In the genomic region with DNA sequence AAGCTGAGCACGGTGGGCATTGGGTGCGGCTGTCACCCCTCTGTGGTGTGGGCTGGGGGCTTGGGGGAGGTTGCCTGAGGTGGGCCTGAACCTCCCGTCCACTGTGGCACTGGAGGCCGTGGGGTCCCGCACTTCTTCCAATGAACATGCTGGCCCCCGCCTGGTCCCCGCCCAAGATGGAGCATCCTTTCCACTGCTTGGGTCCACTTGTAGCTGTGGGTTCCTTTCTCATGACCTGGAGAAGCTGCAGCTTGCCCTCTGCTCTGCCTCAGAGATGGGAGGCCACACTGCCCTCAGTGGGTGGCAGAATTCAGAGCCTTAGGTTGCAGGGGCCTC, we compare ENCODE assay signal across 33 cellular contexts. TPM values are rescaled to one million over a fixed set of nuclear protein-coding genes. Genes with fewer than 3 reads are reported as not detected.
DNase-seq lines count a peak whose midpoint lies in the region; ATAC-seq, FAIRE-seq and TF ChIP-seq lines count a peak whose summit lies in the region.
"Had no signal": no experiment of that assay in that cellular context is flagged by ENCODE, and none has a peak within 500 bp of the region (broad histone marks: within the 10 kb centered on the region; RNA-seq: fewer than 3 reads in every experiment).

No MANE protein-coding gene starts in this region.

- no peak overlapping the region for H3K27ac ChIP-seq in astrocyte (ENCODE audit: low read depth, low read length)
- H3K27ac ChIP-seq: 22Rv1, epithelial cell of prostate, KMS-11, testis had no signal

- no peak for FAIRE-seq in astrocyte (lab: Jason Lieb, UNC)
- FAIRE-seq: bronchial epithelial cell, colon, GM18507, H54, TTC549, urothelium cell line had no signal

- H3K9ac ChIP-seq in astrocyte (ENCODE audit: low read length), result no peak overlapping the region
- H3K9ac ChIP-seq: KMS-11 had no signal

- peaks cover 60% of the 10 kb centered on the region for H3K4me1 Mint-ChIP-seq in activated naive CD8-positive, alpha-beta T cell (ENCODE audit: low read depth)
- H3K4me1 Mint-ChIP-seq in activated naive CD8-positive, alpha-beta T cell treated with anti-CD3 and anti-CD28 coated beads, Interleukin-2, amount 50 U/mL, for 24 hours, result peaks cover 45% of the 10 kb centered on the region
- H3K4me1 Mint-ChIP-seq in astrocyte (ENCODE audit: low read depth, unreplicated experiment) (peaks cover 3% of the 10 kb centered on the region), immature natural killer cell (peaks cover 16 to 37% of the 10 kb centered on the region in 2 donors)
- H3K4me1 Mint-ChIP-seq in stimulated activated naive B cell treated with anti-CD40 and anti-IgM and Interleukin-4, amounts not matched to agents 10 μg/mL and 1 μg/mL and 100 μg/mL, for 72 hours, result peaks cover 41 to 77% of the 10 kb centered on the region in 2 donors

- no peaks in the 10 kb centered on the region for H3K36me3 ChIP-seq in astrocyte (ENCODE audit: insufficient read depth, low read length)

- H3K27me3 ChIP-seq in astrocyte (ENCODE audit: insufficient read depth, low read length), result no peaks in the 10 kb centered on the region
- H3K27me3 ChIP-seq: testis had no signal

- ATAC-seq in activated naive CD8-positive, alpha-beta T cell treated with anti-CD3 and anti-CD28 coated beads, Interleukin-2, amount 50 U/mL, for 24 hours, result no peak
- no peak for ATAC-seq in stimulated activated naive B cell treated with anti-CD40 and anti-IgM and Interleukin-4, amounts not matched to agents 10 μg/mL and 1 μg/mL and 100 μg/mL, for 72 hours (replicated peaks)
- ATAC-seq: activated T-helper 17 cell treated with anti-CD3 and anti-CD28 coated beads, Interleukin-2, amount 50 U/mL, for 72 hours; PC-3; SK-N-SH treated with all-trans-retinoic acid at 6 μM for 48 hours had no signal

- no peaks in the 10 kb centered on the region for H3K9me3 ChIP-seq in astrocyte (ENCODE audit: insufficient read depth, low read depth, low read length)
- H3K9me3 ChIP-seq: testis had no signal

- peaks cover 23% of the 10 kb centered on the region for H3K4me1 ChIP-seq in astrocyte (ENCODE audit: insufficient read depth, low read length)

- no peaks in the 10 kb centered on the region for H4K20me1 ChIP-seq in astrocyte (ENCODE audit: insufficient read depth, low read length)

- H3K36me3 Mint-ChIP-seq in activated naive CD8-positive, alpha-beta T cell, result peaks cover 8% of the 10 kb centered on the region
- peaks cover 3% of the 10 kb centered on the region for H3K36me3 Mint-ChIP-seq in activated naive CD8-positive, alpha-beta T cell treated with anti-CD3 and anti-CD28 coated beads, Interleukin-2, amount 50 U/mL, for 24 hours (ENCODE audit: low read depth)
- H3K36me3 Mint-ChIP-seq in astrocyte (ENCODE audit: low read depth, unreplicated experiment) (no peaks in the 10 kb centered on the region), immature natural killer cell (peaks cover under 1 to 37% (median 36%) of the 10 kb centered on the region in 3 donors)
- H3K36me3 Mint-ChIP-seq in stimulated activated naive B cell treated with anti-CD40 and anti-IgM and Interleukin-4, amounts not matched to agents 10 μg/mL and 1 μg/mL and 100 μg/mL, for 72 hours, result peaks cover 49 to 76% of the 10 kb centered on the region in 2 donors

- TF ChIP-seq CTCF in astrocyte (IDR thresholded peaks at IDR 0.05; ENCODE audit: insufficient read depth, low read depth, low read length), result no peak

- no peak overlapping the region for H3K27ac Mint-ChIP-seq in activated naive CD8-positive, alpha-beta T cell
- H3K27ac Mint-ChIP-seq in activated naive CD8-positive, alpha-beta T cell treated with anti-CD3 and anti-CD28 coated beads, Interleukin-2, amount 50 U/mL, for 24 hours, result no peak overlapping the region
- H3K27ac Mint-ChIP-seq in astrocyte (ENCODE audit: unreplicated experiment) (no peak overlapping the region), immature natural killer cell (peak overlapping the region in 1 of 6 donors; percentile 34)
- H3K27ac Mint-ChIP-seq in stimulated activated naive B cell treated with anti-CD40 and anti-IgM and Interleukin-4, amounts not matched to agents 10 μg/mL and 1 μg/mL and 100 μg/mL, for 72 hours, result peak overlapping the region; percentile 9
- H3K27ac Mint-ChIP-seq: activated CD4-positive, alpha-beta memory T cell treated with anti-CD3 and anti-CD28 coated beads, Interleukin-2, amount 10 ng/mL, durations not matched to agents 7 days and 5 days; activated naive CD4-positive, alpha-beta T cell treated with anti-CD3 and anti-CD28 coated beads, Interleukin-2, amount 10 ng/mL, durations not matched to agents 7 days and 5 days; activated T-helper 17 cell treated with anti-CD3 and anti-CD28 coated beads, Interleukin-2, amount 50 U/mL, for 72 hours; T-helper 1 cell treated with Interleukin-12 subunit alpha and Interleukin-12 subunit beta and Interleukin-4 antibody, amounts not matched to agents 30 μg/mL and 1 μg/mL, for 36 hours had no signal

- peak overlapping the region; percentile 17 for H3K4me3 Mint-ChIP-seq in activated naive CD8-positive, alpha-beta T cell
- H3K4me3 Mint-ChIP-seq in activated naive CD8-positive, alpha-beta T cell treated with anti-CD3 and anti-CD28 coated beads, Interleukin-2, amount 50 U/mL, for 24 hours, result no peak overlapping the region
- H3K4me3 Mint-ChIP-seq in astrocyte (ENCODE audit: unreplicated experiment) (no peak overlapping the region), immature natural killer cell (peak overlapping the region in 3 of 5 donors; percentile 9 to 44 (median 33))
- H3K4me3 Mint-ChIP-seq in stimulated activated naive B cell treated with anti-CD40 and anti-IgM and Interleukin-4, amounts not matched to agents 10 μg/mL and 1 μg/mL and 100 μg/mL, for 72 hours, result no peak overlapping the region
- H3K4me3 Mint-ChIP-seq: activated CD4-positive, alpha-beta memory T cell treated with anti-CD3 and anti-CD28 coated beads, Interleukin-2, amount 10 ng/mL, durations not matched to agents 7 days and 5 days; activated naive CD4-positive, alpha-beta T cell treated with anti-CD3 and anti-CD28 coated beads, Interleukin-2, amount 10 ng/mL, durations not matched to agents 7 days and 5 days; activated T-helper 17 cell treated with anti-CD3 and anti-CD28 coated beads, Interleukin-2, amount 50 U/mL, for 72 hours; T-helper 1 cell treated with Interleukin-12 subunit alpha and Interleukin-12 subunit beta and Interleukin-4 antibody, amounts not matched to agents 30 μg/mL and 1 μg/mL, for 36 hours had no signal

- no peak overlapping the region for H3K4me3 ChIP-seq in astrocyte (ENCODE audit: insufficient read depth, low read depth, low read length)
- H3K4me3 ChIP-seq: testis had no signal

- peaks cover 2% of the 10 kb centered on the region for H3K27me3 Mint-ChIP-seq in activated naive CD8-positive, alpha-beta T cell
- H3K27me3 Mint-ChIP-seq in activated naive CD8-positive, alpha-beta T cell treated with anti-CD3 and anti-CD28 coated beads, Interleukin-2, amount 50 U/mL, for 24 hours, result peaks cover under 1% of the 10 kb centered on the region
- H3K27me3 Mint-ChIP-seq in astrocyte (ENCODE audit: low read depth, unreplicated experiment) (peaks cover 19% of the 10 kb centered on the region), immature natural killer cell (ENCODE audit: low read depth in 3 of 3) (no peaks in the 10 kb centered on the region)
- no peaks in the 10 kb centered on the region for H3K27me3 Mint-ChIP-seq in stimulated activated naive B cell treated with anti-CD40 and anti-IgM and Interleukin-4, amounts not matched to agents 10 μg/mL and 1 μg/mL and 100 μg/mL, for 72 hours
- H3K27me3 Mint-ChIP-seq: activated CD4-positive, alpha-beta memory T cell treated with anti-CD3 and anti-CD28 coated beads, Interleukin-2, amount 10 ng/mL, durations not matched to agents 7 days and 5 days; activated T-helper 17 cell treated with anti-CD3 and anti-CD28 coated beads, Interleukin-2, amount 50 U/mL, for 72 hours; naive B cell had no signal

- no peaks in the 10 kb centered on the region for H3K79me2 ChIP-seq in astrocyte (ENCODE audit: insufficient read depth, low read length)

- peak overlapping the region; percentile 6 for H3K4me2 ChIP-seq in astrocyte (ENCODE audit: low read length)
- H3K4me2 ChIP-seq: KMS-11 had no signal

- in situ Hi-C loops in G401 (cut with HindIII; ENCODE audit: low sequenced_read_pairs), result no loop called here

- DNase-seq in activated naive CD8-positive, alpha-beta T cell treated with anti-CD3 and anti-CD28 coated beads, Interleukin-2, amount 50 U/mL, for 24 hours, result no peak
- DNase-seq in astrocyte (ENCODE audit: low read depth) (no peak), immature natural killer cell (no peak), G401 (ENCODE audit: low spot score) (no peak), NCI-H1930 (lab: John Stamatoyannopoulos, UW) (no peak), NCI-H1105 (lab: John Stamatoyannopoulos, UW) (no peak)
- no peak for DNase-seq in stimulated activated naive B cell treated with anti-CD40 and anti-IgM and Interleukin-4, amounts not matched to agents 10 μg/mL and 1 μg/mL and 100 μg/mL, for 72 hours
- DNase-seq: activated CD4-positive, alpha-beta memory T cell treated with anti-CD3 and anti-CD28 coated beads, Interleukin-2, amount 10 ng/mL, durations not matched to agents 7 days and 5 days; activated CD4-positive, CD25-positive, alpha-beta regulatory T cell treated with anti-CD3 and anti-CD28 coated beads, Interleukin-2, amount 50 U/mL, for 72 hours; activated naive CD4-positive, alpha-beta T cell treated with anti-CD3 and anti-CD28 coated beads, Interleukin-2, amount 10 ng/mL, durations not matched to agents 7 days and 5 days; amygdala; islet precursor cell; midbrain; MM.1S; naive B cell; NCI-H1436; NCI-H226; PC-3; stimulated activated naive CD4-positive, alpha-beta T cell treated with Interleukin-2 at 50 U/mL for 16 hours; testis had no signal

- H3K9me3 Mint-ChIP-seq in activated naive CD8-positive, alpha-beta T cell (ENCODE audit: low read depth), result no peaks in the 10 kb centered on the region
- no peaks in the 10 kb centered on the region for H3K9me3 Mint-ChIP-seq in activated naive CD8-positive, alpha-beta T cell treated with anti-CD3 and anti-CD28 coated beads, Interleukin-2, amount 50 U/mL, for 24 hours
- H3K9me3 Mint-ChIP-seq in astrocyte (ENCODE audit: unreplicated experiment) (no peaks in the 10 kb centered on the region), immature natural killer cell (no peaks in the 10 kb centered on the region)
- H3K9me3 Mint-ChIP-seq in stimulated activated naive B cell treated with anti-CD40 and anti-IgM and Interleukin-4, amounts not matched to agents 10 μg/mL and 1 μg/mL and 100 μg/mL, for 72 hours, result no peaks in the 10 kb centered on the region
- H3K9me3 Mint-ChIP-seq: activated CD4-positive, alpha-beta memory T cell treated with anti-CD3 and anti-CD28 coated beads, Interleukin-2, amount 10 ng/mL, durations not matched to agents 7 days and 5 days; activated naive CD4-positive, alpha-beta T cell treated with anti-CD3 and anti-CD28 coated beads, Interleukin-2, amount 10 ng/mL, durations not matched to agents 7 days and 5 days; activated T-helper 17 cell treated with anti-CD3 and anti-CD28 coated beads, Interleukin-2, amount 50 U/mL, for 72 hours; naive B cell; T-helper 1 cell treated with Interleukin-12 subunit alpha and Interleukin-12 subunit beta and Interleukin-4 antibody, amounts not matched to agents 30 μg/mL and 1 μg/mL, for 36 hours had no signal

- H2AFZ ChIP-seq in astrocyte (ENCODE audit: low read depth, low read length), result no peak overlapping the region

RNA-seq across cellular contexts. Expression of gene SH3TC1, which starts 26.2 kb away (rescaled TPM):
- total RNA-seq in astrocyte, result 1.2 and 1.8 TPM in 2 replicates
- 10 to 100 TPM in 1 of 3 donors, 1 to 10 TPM in 2; 3.4 to 18.1 (median 4.2) TPM for polyA plus RNA-seq in immature natural killer cell
- not detected in 2 replicates for total RNA-seq in G401 (2014; rRNA removed; shearing (Covaris generic))

RNA-seq across cellular contexts. Expression of gene HTRA3, which starts 44.3 kb away (rescaled TPM):
- total RNA-seq in astrocyte, result 35.2 and 60.5 TPM in 2 replicates
- not detected for polyA plus RNA-seq in immature natural killer cell
- 0.14 TPM in 1 of 2 replicates, not detected in the other for total RNA-seq in G401 (2014; rRNA removed; shearing (Covaris generic))
- total RNA-seq: activated CD4-positive, alpha-beta memory T cell treated with anti-CD3 and anti-CD28 coated beads, Interleukin-2, amount 10 ng/mL, durations not matched to agents 7 days and 5 days; activated T-helper 17 cell treated with anti-CD3 and anti-CD28 coated beads, Interleukin-2, amount 50 U/mL, for 72 hours had no signal

Comparison
In these comparisons a context has a peak if more than half of its experiments do, and no peak if none do; other contexts are left out.
1. H3K4me3 Mint-ChIP-seq: peak in activated naive CD8-positive, alpha-beta T cell (single experiment) and immature natural killer cell (3 of 5); none in activated naive CD8-positive, alpha-beta T cell treated with anti-CD3 and anti-CD28 coated beads, Interleukin-2, amount 50 U/mL, for 24 hours (single experiment), astrocyte (single experiment) and stimulated activated naive B cell treated with anti-CD40 and anti-IgM and Interleukin-4, amounts not matched to agents 10 μg/mL and 1 μg/mL and 100 μg/mL, for 72 hours (0 of 2).
2. RNA of gene HTRA3, which starts 44.3 kb away (total RNA-seq): 35.2 to 60.5 TPM in astrocyte; 0.14 TPM in G401; every median in the first group is over 10 times any median in the second.